Comparison of ENCODE assay signal across 17 cellular contexts in genomic region chr14:102584871-102585869, GRCh38. TPM values are rescaled to one million over a fixed set of nuclear protein-coding genes. Genes with fewer than 3 reads are reported as not detected.
DNase-seq lines count a peak whose midpoint lies in the region; ATAC-seq and TF ChIP-seq lines count a peak whose summit lies in the region.
"Had no signal": no experiment of that assay in that cellular context is flagged by ENCODE, and none has a peak within 500 bp of the region (broad histone marks: within the 10 kb centered on the region; RNA-seq: fewer than 3 reads in every experiment).

No MANE protein-coding gene starts in this region.

- no peak for DNase-seq in stimulated activated naive CD8-positive, alpha-beta T cell treated with anti-CD3 and anti-CD28 coated beads, Interleukin-15, amount 100 ng/mL, for 72 hours
- no peak for DNase-seq in stimulated activated naive CD8-positive, alpha-beta T cell treated with anti-CD3 and anti-CD28 coated beads, Interleukin-15, Interleukin-2, amounts not matched to agents 100 U/mL and 50 U/mL, for 24 hours
- DNase-seq in lower lobe of right lung (peak; percentile 40), glomerular visceral epithelial cell (ENCODE audit: extremely low spot score) (no peak), C1 segment of cervical spinal cord (lab: John Stamatoyannopoulos, UW) (no peak), T-helper 1 cell (no peak)
- DNase-seq in stimulated activated naive CD4-positive, alpha-beta T cell treated with Interleukin-2 at 50 U/mL for 16 hours (lab: John Stamatoyannopoulos, UW): no peak
- DNase-seq: ACHN; activated T-cell treated with anti-CD3 and anti-CD28 coated beads, Interleukin-2, amount 50 U/mL, for 24 hours; amygdala; DMS 273 treated with DMSO at 0.1 percent for 48 hours; GOT3; NCI-H1417 treated with DMSO at 0.1 percent for 48 hours; NCI-H748 treated with DMSO at 0.1 percent for 48 hours had no signal

- H3K27ac ChIP-seq in ectodermal cell (ENCODE audit: insufficient read depth, low read depth, low read length, poor library complexity, severe bottlenecking) (peak overlapping the region; percentile 64), lower lobe of right lung (no peak overlapping the region)
- H3K27ac ChIP-seq: vagina had no signal

- H3K9me3 ChIP-seq in ectodermal cell (ENCODE audit: control insufficient read depth, low read length) (no peaks in the 10 kb centered on the region), lower lobe of right lung (no peaks in the 10 kb centered on the region)
- H3K9me3 ChIP-seq: vagina had no signal

- 57 to 58% methylated on average over 24 of the region's 24 CpGs for WGBS in ectodermal cell, 2 experiments

- no peak overlapping the region for H3K27ac Mint-ChIP-seq in stimulated activated naive CD8-positive, alpha-beta T cell treated with anti-CD3 and anti-CD28 coated beads, Interleukin-15, amount 100 ng/mL, for 72 hours
- H3K27ac Mint-ChIP-seq: activated T-cell treated with anti-CD3 and anti-CD28 coated beads, Interleukin-2, amount 50 U/mL, for 24 hours had no signal

- H3K27me3 Mint-ChIP-seq in stimulated activated naive CD8-positive, alpha-beta T cell treated with anti-CD3 and anti-CD28 coated beads, Interleukin-15, amount 100 ng/mL, for 72 hours: no peaks in the 10 kb centered on the region
- H3K27me3 Mint-ChIP-seq: activated T-cell treated with anti-CD3 and anti-CD28 coated beads, Interleukin-2, amount 50 U/mL, for 24 hours had no signal

- H3K27me3 ChIP-seq in ectodermal cell (ENCODE audit: control insufficient read depth, insufficient read depth, low read length, poor library complexity, severe bottlenecking) (no peaks in the 10 kb centered on the region), lower lobe of right lung (ENCODE audit: low read depth) (no peaks in the 10 kb centered on the region)
- H3K27me3 ChIP-seq: vagina had no signal

- no peak overlapping the region for H3K4me3 Mint-ChIP-seq in stimulated activated naive CD8-positive, alpha-beta T cell treated with anti-CD3 and anti-CD28 coated beads, Interleukin-15, amount 100 ng/mL, for 72 hours
- H3K4me3 Mint-ChIP-seq: activated T-cell treated with anti-CD3 and anti-CD28 coated beads, Interleukin-2, amount 50 U/mL, for 24 hours had no signal

- H3K4me1 ChIP-seq in ectodermal cell (ENCODE audit: control insufficient read depth, insufficient read depth, low read length) (peaks cover 7% of the 10 kb centered on the region), lower lobe of right lung (no peaks in the 10 kb centered on the region)
- H3K4me1 ChIP-seq: vagina had no signal

- intact Hi-C loops in lower lobe of right lung (cut with DNase I): no loop called here

- no peak for TF ChIP-seq CTCF in lower lobe of right lung (IDR thresholded peaks at IDR 0.05)

- no peaks in the 10 kb centered on the region for H3K4me1 Mint-ChIP-seq in stimulated activated naive CD8-positive, alpha-beta T cell treated with anti-CD3 and anti-CD28 coated beads, Interleukin-15, amount 100 ng/mL, for 72 hours

- peak; percentile 39 for ATAC-seq in stimulated activated naive CD8-positive, alpha-beta T cell treated with anti-CD3 and anti-CD28 coated beads, Interleukin-15, amount 100 ng/mL, for 72 hours
- no peak for ATAC-seq in stimulated activated naive CD8-positive, alpha-beta T cell treated with anti-CD3 and anti-CD28 coated beads, Interleukin-15, Interleukin-2, amounts not matched to agents 100 U/mL and 50 U/mL, for 24 hours
- peak; percentile 41 to 49 for ATAC-seq in lower lobe of right lung
- ATAC-seq: activated CD4-positive, CD25-positive, alpha-beta regulatory T cell treated with anti-CD3 and anti-CD28 coated beads, Interleukin-2, amount 50 U/mL, for 24 hours had no signal

- no peak overlapping the region for H3K4me3 ChIP-seq in ectodermal cell (ENCODE audit: insufficient read depth, low read depth, low read length)
- no peak overlapping the region for H3K4me3 ChIP-seq in lower lobe of right lung
- H3K4me3 ChIP-seq: vagina had no signal

- no peaks in the 10 kb centered on the region for H3K9me3 Mint-ChIP-seq in stimulated activated naive CD8-positive, alpha-beta T cell treated with anti-CD3 and anti-CD28 coated beads, Interleukin-15, amount 100 ng/mL, for 72 hours
- H3K9me3 Mint-ChIP-seq: activated T-cell treated with anti-CD3 and anti-CD28 coated beads, Interleukin-2, amount 50 U/mL, for 24 hours had no signal

- no peaks in the 10 kb centered on the region for H3K36me3 ChIP-seq in ectodermal cell (ENCODE audit: control insufficient read depth, insufficient read depth, low read length)
- H3K36me3 ChIP-seq in lower lobe of right lung: no peaks in the 10 kb centered on the region
- H3K36me3 ChIP-seq: vagina had no signal

RNA-seq across cellular contexts. Expression of gene RCOR1, which starts 7.3 kb away (rescaled TPM):
- 28.7 TPM for polyA plus RNA-seq in ectodermal cell (2013, experiment 1 of 4)
- 28.9 TPM for polyA plus RNA-seq in ectodermal cell (2013, experiment 2 of 4)
- 21.9 TPM for polyA plus RNA-seq in ectodermal cell (2013, experiment 3 of 4)
- 24.7 TPM for polyA plus RNA-seq in ectodermal cell (2013, experiment 4 of 4)
- 53.6 TPM for total RNA-seq in lower lobe of right lung
